34 cellular contexts compared by ENCODE assay signal in genomic region chr9:38439291-38439915, GRCh38. TPM values are rescaled to one million over a fixed set of nuclear protein-coding genes. Genes with fewer than 3 reads are reported as not detected.
"Had no signal": no experiment of that assay in that cellular context is flagged by ENCODE, and none has a peak within 500 bp of the region (broad histone marks: within the 10 kb centered on the region; RNA-seq: fewer than 3 reads in every experiment).

No MANE protein-coding gene starts in this region.

- H3K36me3 Mint-ChIP-seq: memory B cell; mesothelial cell of epicardium; naive B cell; natural killer cell treated with Interleukin-12 subunit alpha and Interleukin-12 subunit beta and Interleukin-15 and Interleukin-18, amount 100 ng/mL, for 72 hours; stimulated activated effector memory CD8-positive, alpha-beta T cell treated with anti-CD3 and anti-CD28 coated beads, Interleukin-12 subunit alpha, Interleukin-12 subunit beta, amount 100 ng/mL, for 72 hours had no signal

- H3K27me3 ChIP-seq: dorsolateral prefrontal cortex, ovary, stomach, thyroid gland had no signal

- FAIRE-seq: endothelial cell of umbilical vein, keratinocyte had no signal

- H3K4me3 Mint-ChIP-seq: memory B cell; mesothelial cell of epicardium; natural killer cell treated with Interleukin-12 subunit alpha and Interleukin-12 subunit beta and Interleukin-15 and Interleukin-18, amount 100 ng/mL, for 72 hours; neural crest cell; stimulated activated effector memory CD8-positive, alpha-beta T cell treated with anti-CD3 and anti-CD28 coated beads, Interleukin-12 subunit alpha, Interleukin-12 subunit beta, amount 100 ng/mL, for 72 hours had no signal

- H3K4me2 ChIP-seq: smooth muscle cell had no signal

- H3K4me3 ChIP-seq: dorsolateral prefrontal cortex, esophagus squamous epithelium, heart right ventricle, lung, mucosa of descending colon, ovary, smooth muscle cell, stomach, thyroid gland had no signal

- H3K36me3 ChIP-seq: esophagus squamous epithelium, heart right ventricle, ovary, stomach, thyroid gland had no signal

- H3K27ac ChIP-seq: dorsolateral prefrontal cortex, esophagus squamous epithelium, heart right ventricle, ovary, stomach, thyroid gland had no signal

- ATAC-seq: heart right ventricle; mucosa of descending colon; natural killer cell treated with Interleukin-12 subunit alpha and Interleukin-12 subunit beta and Interleukin-15 and Interleukin-18, amount 100 ng/mL, for 72 hours; sciatic nerve; stimulated activated effector memory CD8-positive, alpha-beta T cell treated with anti-CD3 and anti-CD28 coated beads, Interleukin-12 subunit alpha, Interleukin-12 subunit beta, amount 100 ng/mL, for 72 hours had no signal

- DNase-seq: cortex of kidney; dorsolateral prefrontal cortex; effector memory CD4-positive, alpha-beta T cell; esophagus squamous epithelium; foreskin melanocyte; glutamatergic neuron; heart right ventricle; hippocampal formation; mucosa of descending colon; naive B cell; nucleus accumbens; ovary; posterior cingulate gyrus; retina; stimulated activated CD4-positive, alpha-beta T cell treated with anti-CD3 and anti-CD28 coated beads, Interleukin-12 subunit alpha, Interleukin-12 subunit beta, amount 100 ng/mL, for 4 hours; stimulated activated CD4-positive, alpha-beta T cell treated with anti-CD3 and anti-CD28 coated beads, Interleukin-1b, Interleukin-23, amount 100 ng/mL, for 48 hours; stimulated activated CD4-positive, alpha-beta T cell treated with anti-CD3 and anti-CD28 coated beads, Interleukin-4, amount 100 ng/mL, for 24 hours; stimulated activated naive CD4-positive, alpha-beta T cell treated with Interleukin-2 at 50 U/mL for 16 hours; stomach; thyroid gland; trophoblast cell had no signal

- H3K27ac Mint-ChIP-seq: memory B cell; mesothelial cell of epicardium; natural killer cell treated with Interleukin-12 subunit alpha and Interleukin-12 subunit beta and Interleukin-15 and Interleukin-18, amount 100 ng/mL, for 72 hours; stimulated activated effector memory CD8-positive, alpha-beta T cell treated with anti-CD3 and anti-CD28 coated beads, Interleukin-12 subunit alpha, Interleukin-12 subunit beta, amount 100 ng/mL, for 72 hours had no signal

- H3K9me3 Mint-ChIP-seq: memory B cell; mesothelial cell of epicardium; naive B cell; natural killer cell treated with Interleukin-12 subunit alpha and Interleukin-12 subunit beta and Interleukin-15 and Interleukin-18, amount 100 ng/mL, for 72 hours; neural crest cell; stimulated activated effector memory CD8-positive, alpha-beta T cell treated with anti-CD3 and anti-CD28 coated beads, Interleukin-12 subunit alpha, Interleukin-12 subunit beta, amount 100 ng/mL, for 72 hours had no signal

- H3K9me3 ChIP-seq: esophagus squamous epithelium, heart right ventricle, mucosa of descending colon, ovary, stomach, thyroid gland had no signal

- H3K4me1 Mint-ChIP-seq: naive B cell; stimulated activated effector memory CD8-positive, alpha-beta T cell treated with anti-CD3 and anti-CD28 coated beads, Interleukin-12 subunit alpha, Interleukin-12 subunit beta, amount 100 ng/mL, for 72 hours had no signal

RNA-seq across cellular contexts. Expression of gene IGFBPL1, which starts 15.1 kb away (rescaled TPM):
- total RNA-seq: endothelial cell of umbilical vein; esophagus squamous epithelium; heart right ventricle; natural killer cell treated with Interleukin-12 subunit alpha and Interleukin-12 subunit beta and Interleukin-15 and Interleukin-18, amount 100 ng/mL, for 72 hours; sciatic nerve; subcutaneous adipose tissue; ureter had no signal
- polyA plus RNA-seq: endothelial cell of umbilical vein, heart right ventricle, keratinocyte, liver had no signal
